In genomic region chr19:19531951-19532805, GRCh38 we compare ENCODE assay signal across 8 cellular contexts. TPM values are rescaled to one million over a fixed set of nuclear protein-coding genes. Genes with fewer than 3 reads are reported as not detected.
DNase-seq lines count a peak whose midpoint lies in the region; ATAC-seq and TF ChIP-seq lines count a peak whose summit lies in the region.

No MANE protein-coding gene starts in this region.

- TF ChIP-seq CTCF in BJ (IDR thresholded peaks at IDR 0.05; ENCODE audit: insufficient read depth, low read depth, low read length), result peak; percentile 98
- peak; percentile 88 for TF ChIP-seq CTCF in endothelial cell (IDR thresholded peaks at IDR 0.05; ENCODE audit: unreplicated experiment)

- ATAC-seq in activated CD8-positive, alpha-beta memory T cell treated with anti-CD3 and anti-CD28 coated beads, Interleukin-2, amount 10 ng/mL, durations not matched to agents 7 days and 5 days, result peak; percentile 90
- ATAC-seq in HG03045 (IDR thresholded peaks at IDR 0.05; ENCODE audit: unreplicated experiment), result no peak

- H3K36me3 ChIP-seq in BJ (ENCODE audit: control insufficient read depth, insufficient read depth, low read length) (peaks cover 10% of the 10 kb centered on the region), H7 (replicated peaks; ENCODE audit: control insufficient read depth, insufficient read depth, low read length) (peaks cover 6% of the 10 kb centered on the region)

- no peak overlapping the region for H3K4me3 Mint-ChIP-seq in activated CD8-positive, alpha-beta memory T cell treated with anti-CD3 and anti-CD28 coated beads, Interleukin-2, amount 10 ng/mL, durations not matched to agents 7 days and 5 days
- H3K4me3 Mint-ChIP-seq in endothelial cell (ENCODE audit: unreplicated experiment), result peak overlapping the region; percentile 29

- H3K4me1 Mint-ChIP-seq in activated CD8-positive, alpha-beta memory T cell treated with anti-CD3 and anti-CD28 coated beads, Interleukin-2, amount 10 ng/mL, durations not matched to agents 7 days and 5 days, result peaks cover 9% of the 10 kb centered on the region
- H3K4me1 Mint-ChIP-seq in endothelial cell (ENCODE audit: unreplicated experiment), result peaks cover 2% of the 10 kb centered on the region

- DNase-seq in BJ (ENCODE audit: low read depth) (no peak), H7 (peak; percentile 95), NCI-H748 treated with DMSO at 0.1 percent for 48 hours (lab: John Stamatoyannopoulos, UW) (peak; percentile 20), endothelial cell (ENCODE audit: low spot score) (peak; percentile 88), mucosa of gallbladder (ENCODE audit: low spot score) (peak; percentile 87)
- DNase-seq in activated CD8-positive, alpha-beta memory T cell treated with anti-CD3 and anti-CD28 coated beads, Interleukin-2, amount 10 ng/mL, durations not matched to agents 7 days and 5 days, result peak; percentile 87
- DNase-seq in stimulated activated CD8-positive, alpha-beta memory T cell treated with anti-CD3 and anti-CD28 coated beads, Interleukin-4, amount 100 ng/mL, for 24 hours (ENCODE audit: low read depth), result peak; percentile 79

- H3K36me3 Mint-ChIP-seq in activated CD8-positive, alpha-beta memory T cell treated with anti-CD3 and anti-CD28 coated beads, Interleukin-2, amount 10 ng/mL, durations not matched to agents 7 days and 5 days, result peaks cover 5% of the 10 kb centered on the region
- H3K36me3 Mint-ChIP-seq in endothelial cell (ENCODE audit: low read depth, unreplicated experiment), result peaks cover 7% of the 10 kb centered on the region

- H3K4me3 ChIP-seq in BJ (ENCODE audit: low read depth, low read length) (no peak overlapping the region), H7 (ENCODE audit: insufficient read depth, low read depth, low read length) (no peak overlapping the region)

- CTCF ChIA-PET in BJ (lab: Yijun Ruan, JAX), result interaction anchor here (0.6 to 7.4 kb wide), 34 partner anchors 9 to 428 kb away, joined by 3 to 103 read pairs (median 5); partner anchors contain the start of genes GMIP, LPAR2, NDUFA13 and TSSK6
- CTCF ChIA-PET in activated CD8-positive, alpha-beta memory T cell treated with anti-CD3 and anti-CD28 coated beads, Interleukin-2, amount 10 ng/mL, durations not matched to agents 7 days and 5 days (lab: Charles Lee), result interaction anchor here (0.6 to 8.0 kb wide), 48 partner anchors 9 to 706 kb away, joined by 3 to 119 read pairs (median 5); partner anchors contain the start of genes ATP13A1, GMIP, NDUFA13 and PBX4

- H3K27ac Mint-ChIP-seq in activated CD8-positive, alpha-beta memory T cell treated with anti-CD3 and anti-CD28 coated beads, Interleukin-2, amount 10 ng/mL, durations not matched to agents 7 days and 5 days, result peak overlapping the region; percentile 54
- no peak overlapping the region for H3K27ac Mint-ChIP-seq in endothelial cell (ENCODE audit: unreplicated experiment)

- H3K27me3 Mint-ChIP-seq in activated CD8-positive, alpha-beta memory T cell treated with anti-CD3 and anti-CD28 coated beads, Interleukin-2, amount 10 ng/mL, durations not matched to agents 7 days and 5 days, result peaks cover 3% of the 10 kb centered on the region
- H3K27me3 Mint-ChIP-seq in endothelial cell (ENCODE audit: unreplicated experiment), result peaks cover 23% of the 10 kb centered on the region

- H3K27me3 ChIP-seq in BJ (ENCODE audit: control insufficient read depth, insufficient read depth, low read length) (no peaks in the 10 kb centered on the region), H7 (ENCODE audit: control insufficient read depth, insufficient read depth, low read length) (no peaks in the 10 kb centered on the region)

- POLR2A ChIA-PET in BJ (lab: Charles Lee), result no interaction called here

- no peaks in the 10 kb centered on the region for H3K9me3 Mint-ChIP-seq in activated CD8-positive, alpha-beta memory T cell treated with anti-CD3 and anti-CD28 coated beads, Interleukin-2, amount 10 ng/mL, durations not matched to agents 7 days and 5 days (ENCODE audit: low read depth)
- no peaks in the 10 kb centered on the region for H3K9me3 Mint-ChIP-seq in endothelial cell (ENCODE audit: unreplicated experiment)

RNA-seq across cellular contexts. Expression of gene YJEFN3, which starts 3.5 kb away (rescaled TPM):
- 0.94 and 1.1 TPM in 2 replicates for polyA plus RNA-seq in BJ (2011; rRNA removed)
- polyA minus RNA-seq in BJ (2011; rRNA and poly(A)+ RNA removed), result 0.57 and 0.77 TPM in 2 replicates
- total RNA-seq in H7 (2014; rRNA removed; shearing (Covaris generic)), result 0.74 and 1.2 TPM in 2 replicates
- 1 to 10 TPM; 7.4 to 9.9 TPM for total RNA-seq in activated CD8-positive, alpha-beta memory T cell treated with anti-CD3 and anti-CD28 coated beads, Interleukin-2, amount 10 ng/mL, durations not matched to agents 7 days and 5 days
- total RNA-seq in endothelial cell (ENCODE audit: unreplicated experiment), result 5.2 TPM
- 8.9 TPM for total RNA-seq in mucosa of gallbladder

RNA-seq across cellular contexts. Expression of gene CILP2, which starts 5.9 kb away (rescaled TPM):
- 0.39 and 0.77 TPM in 2 replicates for polyA plus RNA-seq in BJ (2011; rRNA removed)
- polyA minus RNA-seq in BJ (2011; rRNA and poly(A)+ RNA removed), result 0.19 and 0.21 TPM in 2 replicates
- total RNA-seq in H7 (2014; rRNA removed; shearing (Covaris generic)), result 4.4 and 7.0 TPM in 2 replicates
- total RNA-seq in activated CD8-positive, alpha-beta memory T cell treated with anti-CD3 and anti-CD28 coated beads, Interleukin-2, amount 10 ng/mL, durations not matched to agents 7 days and 5 days, result under 1 TPM; 0.12 to 0.15 TPM
- total RNA-seq in endothelial cell (ENCODE audit: unreplicated experiment), result 0.23 TPM
- total RNA-seq in mucosa of gallbladder, result 0.26 TPM

RNA-seq across cellular contexts. Expression of gene NDUFA13, which starts 16.2 kb away (rescaled TPM):
- 495 and 597 TPM in 2 replicates for polyA plus RNA-seq in BJ (2011; rRNA removed)
- 62.5 and 108 TPM in 2 replicates for polyA minus RNA-seq in BJ (2011; rRNA and poly(A)+ RNA removed)
- 249 and 291 TPM in 2 replicates for total RNA-seq in H7 (2014; rRNA removed; shearing (Covaris generic))
- total RNA-seq in activated CD8-positive, alpha-beta memory T cell treated with anti-CD3 and anti-CD28 coated beads, Interleukin-2, amount 10 ng/mL, durations not matched to agents 7 days and 5 days, result 100 to 1,000 TPM; 372 to 417 TPM
- total RNA-seq in endothelial cell (ENCODE audit: unreplicated experiment) (278 TPM), mucosa of gallbladder (376 TPM)

RNA-seq across cellular contexts. Expression of gene TSSK6, which starts 16.8 kb away (rescaled TPM):
- 0.98 and 1.7 TPM in 2 replicates for polyA plus RNA-seq in BJ (2011; rRNA removed)
- polyA minus RNA-seq in BJ (2011; rRNA and poly(A)+ RNA removed), result 0.15 and 0.57 TPM in 2 replicates
- total RNA-seq in H7 (2014; rRNA removed; shearing (Covaris generic)), result 4.7 and 9.8 TPM in 2 replicates
- 1 to 10 TPM; 4.2 to 6.3 TPM for total RNA-seq in activated CD8-positive, alpha-beta memory T cell treated with anti-CD3 and anti-CD28 coated beads, Interleukin-2, amount 10 ng/mL, durations not matched to agents 7 days and 5 days
- total RNA-seq in endothelial cell (ENCODE audit: unreplicated experiment) (2.7 TPM), mucosa of gallbladder (3.3 TPM)
